ENCODE assay signal across 8 cellular contexts in the genomic region with DNA sequence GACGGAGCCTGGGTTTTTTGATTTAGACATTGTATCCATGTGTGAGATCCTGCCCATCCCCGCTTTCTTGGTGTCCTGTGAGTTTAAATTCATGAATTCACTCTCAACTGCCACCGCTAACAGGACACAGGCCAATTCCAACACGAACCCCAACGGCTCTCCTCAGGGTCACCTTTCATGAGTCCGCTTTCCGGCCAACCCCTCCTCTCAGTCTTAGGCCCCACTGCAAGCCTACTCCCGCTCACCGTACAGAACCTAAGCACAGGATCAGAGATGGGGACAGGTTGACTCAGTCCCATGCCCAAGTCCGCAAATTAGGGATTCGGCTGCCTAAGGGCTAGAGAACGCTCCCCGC. TPM values are rescaled to one million over a fixed set of nuclear protein-coding genes. Genes with fewer than 3 reads are reported as not detected.
DNase-seq lines count a peak whose midpoint lies in the region; ATAC-seq and TF ChIP-seq lines count a peak whose summit lies in the region.

No MANE protein-coding gene starts in this region.

- H3K4me3 ChIP-seq in SJSA1 (peak overlapping the region; percentile 69), right atrium auricular region (peak overlapping the region; percentile 61 to 69)

- H3K4me1 Mint-ChIP-seq in stimulated activated effector memory CD8-positive, alpha-beta T cell treated with anti-CD3 and anti-CD28 coated beads, Interleukin-12 subunit alpha, Interleukin-12 subunit beta, amount 100 ng/mL, for 72 hours = peaks cover 17% of the 10 kb centered on the region

- H3K36me3 ChIP-seq in SJSA1 (peaks cover 8% of the 10 kb centered on the region; the same call in 1 of the 2 replicates), right atrium auricular region (no peaks in the 10 kb centered on the region)

- H3K27me3 ChIP-seq in SJSA1 (replicated peaks) = no peaks in the 10 kb centered on the region
- H3K27me3 ChIP-seq in right atrium auricular region = no peaks in the 10 kb centered on the region

- peak overlapping the region; percentile 68 for H3K27ac Mint-ChIP-seq in stimulated activated effector memory CD8-positive, alpha-beta T cell treated with anti-CD3 and anti-CD28 coated beads, Interleukin-12 subunit alpha, Interleukin-12 subunit beta, amount 100 ng/mL, for 72 hours

- DNase-seq in NCI-H1092 treated with DMSO at 0.1 percent for 48 hours (lab: John Stamatoyannopoulos, UW) (peak; percentile 25), NCI-H1092 (lab: John Stamatoyannopoulos, UW) (no peak), SJSA1 (ENCODE audit: low read depth in 1 of 2, low spot score in 2 of 2) (no peak), right atrium auricular region (ENCODE audit: low spot score) (no peak), NCI-H2081 (lab: John Stamatoyannopoulos, UW) (no peak), HUDEP-2 (lab: John Stamatoyannopoulos, UW; ENCODE audit: unreplicated experiment in 76 of 76) (no peak), 8988T (no peak)
- DNase-seq in stimulated activated effector memory CD8-positive, alpha-beta T cell treated with anti-CD3 and anti-CD28 coated beads, Interleukin-12 subunit alpha, Interleukin-12 subunit beta, amount 100 ng/mL, for 72 hours (ENCODE audit: low spot score in 2 of 2) = no peak

- H3K9me3 Mint-ChIP-seq in stimulated activated effector memory CD8-positive, alpha-beta T cell treated with anti-CD3 and anti-CD28 coated beads, Interleukin-12 subunit alpha, Interleukin-12 subunit beta, amount 100 ng/mL, for 72 hours = no peaks in the 10 kb centered on the region

- no peak overlapping the region for H3K27ac ChIP-seq in SJSA1
- H3K27ac ChIP-seq in right atrium auricular region = peak overlapping the region; percentile 86 to 90

- peak overlapping the region; percentile 76 for H3K4me3 Mint-ChIP-seq in stimulated activated effector memory CD8-positive, alpha-beta T cell treated with anti-CD3 and anti-CD28 coated beads, Interleukin-12 subunit alpha, Interleukin-12 subunit beta, amount 100 ng/mL, for 72 hours

- H3K4me1 ChIP-seq in SJSA1 (replicated peaks) (peaks cover 11% of the 10 kb centered on the region), right atrium auricular region (peaks cover 0 to 26% of the 10 kb centered on the region in 2 donors)

- H3K9me3 ChIP-seq in SJSA1 (replicated peaks) (no peaks in the 10 kb centered on the region), right atrium auricular region (no peaks in the 10 kb centered on the region)

- TF ChIP-seq CTCF in right atrium auricular region (IDR thresholded peaks at IDR 0.05) = no peak

- no peak for ATAC-seq in stimulated activated effector memory CD8-positive, alpha-beta T cell treated with anti-CD3 and anti-CD28 coated beads, Interleukin-12 subunit alpha, Interleukin-12 subunit beta, amount 100 ng/mL, for 72 hours

- H3K36me3 Mint-ChIP-seq in stimulated activated effector memory CD8-positive, alpha-beta T cell treated with anti-CD3 and anti-CD28 coated beads, Interleukin-12 subunit alpha, Interleukin-12 subunit beta, amount 100 ng/mL, for 72 hours = no peaks in the 10 kb centered on the region

RNA-seq across cellular contexts. Expression of gene SCP2, which starts 0.2 kb away (rescaled TPM):
- 224 and 288 TPM in 2 replicates for total RNA-seq in SJSA1 (2014; rRNA removed; shearing (Covaris generic))
- total RNA-seq in right atrium auricular region = 100 to 1,000 TPM in 1 of 2 donors, 10 to 100 TPM in 1; 67.1 to 163 TPM

RNA-seq across cellular contexts. Expression of gene ECHDC2, which starts 5.3 kb away (rescaled TPM):
- total RNA-seq in SJSA1 (2014; rRNA removed; shearing (Covaris generic)) = 4.8 and 5.4 TPM in 2 replicates
- total RNA-seq in right atrium auricular region = 10 to 100 TPM; 50.4 to 53.1 TPM
